Comparison of ENCODE assay signal across 24 cellular contexts in genomic region chr18:60981651-60982050, GRCh38.
"Had no signal": no experiment of that assay in that cellular context is flagged by ENCODE, and none has a peak within 500 bp of the region (broad histone marks: within the 10 kb centered on the region; RNA-seq: fewer than 3 reads in every experiment).

No MANE protein-coding gene starts in this region.

- H3K9me3 ChIP-seq: adrenal gland, heart left ventricle, right lobe of liver, stomach, uterus had no signal

- H3K4me1 ChIP-seq: heart left ventricle, parathyroid adenoma, right lobe of liver, stomach, uterus had no signal

- FAIRE-seq: kidney had no signal

- H3K9ac ChIP-seq: parathyroid adenoma had no signal

- H3K27me3 Mint-ChIP-seq: activated naive CD8-positive, alpha-beta T cell; activated T-cell treated with anti-CD3 and anti-CD28 coated beads, Interleukin-2, amount 50 U/mL, for 24 hours; activated T-helper 17 cell treated with anti-CD3 and anti-CD28 coated beads, Interleukin-2, amount 50 U/mL, for 72 hours; naive thymus-derived CD8-positive, alpha-beta T cell had no signal

- H3K4me3 Mint-ChIP-seq: activated naive CD8-positive, alpha-beta T cell; activated T-cell treated with anti-CD3 and anti-CD28 coated beads, Interleukin-2, amount 50 U/mL, for 24 hours; activated T-helper 17 cell treated with anti-CD3 and anti-CD28 coated beads, Interleukin-2, amount 50 U/mL, for 72 hours; mesothelial cell of epicardium; naive thymus-derived CD8-positive, alpha-beta T cell; stimulated activated effector memory CD8-positive, alpha-beta T cell treated with anti-CD3 and anti-CD28 coated beads, Interleukin-12 subunit alpha, Interleukin-12 subunit beta, amount 100 ng/mL, for 72 hours; WTC11 had no signal

- ATAC-seq: activated T-helper 17 cell treated with anti-CD3 and anti-CD28 coated beads, Interleukin-2, amount 50 U/mL, for 72 hours; heart left ventricle; left ventricle myocardium superior; naive thymus-derived CD8-positive, alpha-beta T cell; right lobe of liver; stimulated activated effector memory CD8-positive, alpha-beta T cell treated with anti-CD3 and anti-CD28 coated beads, Interleukin-12 subunit alpha, Interleukin-12 subunit beta, amount 100 ng/mL, for 72 hours; WTC11 had no signal

- H3K27ac ChIP-seq: adrenal gland, cardiac muscle cell, heart left ventricle, parathyroid adenoma, right lobe of liver, skin epidermis, stomach, uterus had no signal

- DNase-seq: activated CD8-positive, alpha-beta memory T cell treated with anti-CD3 and anti-CD28 coated beads, Interleukin-2, amount 50 U/mL, for 4 hours; activated naive CD4-positive, alpha-beta T cell; activated T-cell treated with anti-CD3 and anti-CD28 coated beads, Interleukin-2, amount 50 U/mL, for 24 hours; adrenal gland; effector CD4-positive, alpha-beta T cell; heart left ventricle; kidney; left ventricle myocardium superior; mammary epithelial cell; naive thymus-derived CD8-positive, alpha-beta T cell; right lobe of liver; stimulated activated CD4-positive, alpha-beta T cell treated with anti-CD3 and anti-CD28 coated beads, Interleukin-1b, Interleukin-23, amount 100 ng/mL, for 48 hours; stomach; T-helper 1 cell; trophoblast cell; uterus had no signal

- H3K36me3 Mint-ChIP-seq: activated naive CD8-positive, alpha-beta T cell; mesothelial cell of epicardium; naive thymus-derived CD8-positive, alpha-beta T cell; stimulated activated effector memory CD8-positive, alpha-beta T cell treated with anti-CD3 and anti-CD28 coated beads, Interleukin-12 subunit alpha, Interleukin-12 subunit beta, amount 100 ng/mL, for 72 hours had no signal

- H3K27me3 ChIP-seq: adrenal gland, cardiac muscle cell, heart left ventricle, right lobe of liver, stomach, uterus had no signal

- H3K79me2 ChIP-seq: parathyroid adenoma had no signal

- H3K36me3 ChIP-seq: adrenal gland, cardiac muscle cell, heart left ventricle, right lobe of liver, stomach, uterus had no signal

- H3K4me1 Mint-ChIP-seq: activated T-helper 17 cell treated with anti-CD3 and anti-CD28 coated beads, Interleukin-2, amount 50 U/mL, for 72 hours; naive thymus-derived CD8-positive, alpha-beta T cell; stimulated activated effector memory CD8-positive, alpha-beta T cell treated with anti-CD3 and anti-CD28 coated beads, Interleukin-12 subunit alpha, Interleukin-12 subunit beta, amount 100 ng/mL, for 72 hours had no signal

- H2AFZ ChIP-seq: parathyroid adenoma had no signal

- H3K4me3 ChIP-seq: adrenal gland, cardiac muscle cell, heart left ventricle, right lobe of liver, skin epidermis, stomach, uterus had no signal

- H3K27ac Mint-ChIP-seq: activated naive CD8-positive, alpha-beta T cell; activated T-cell treated with anti-CD3 and anti-CD28 coated beads, Interleukin-2, amount 50 U/mL, for 24 hours; activated T-helper 17 cell treated with anti-CD3 and anti-CD28 coated beads, Interleukin-2, amount 50 U/mL, for 72 hours; mesothelial cell of epicardium; naive thymus-derived CD8-positive, alpha-beta T cell; stimulated activated effector memory CD8-positive, alpha-beta T cell treated with anti-CD3 and anti-CD28 coated beads, Interleukin-12 subunit alpha, Interleukin-12 subunit beta, amount 100 ng/mL, for 72 hours; WTC11 had no signal
